In genomic region chr10:72107325-72108003, GRCh38 we compare ENCODE assay signal across 1 cellular context.
TF ChIP-seq lines count a peak whose summit lies in the region.

No MANE protein-coding gene starts in this region.

TF ChIP-seq in GM12878, 131 proteins besides CTCF, POLR2A, EP300 and RAD21 (continued from another document):
- TF ChIP-seq PKNOX1 (IDR thresholded peaks at IDR 0.05) = no peak
- TF ChIP-seq RUNX3 (IDR thresholded peaks at IDR 0.05; ENCODE audit: low read length) = peak; percentile 42; the same call in 1 of the 2 replicates
